In genomic region chr1:56147459-56147858, GRCh38 we compare ENCODE assay signal across 26 cellular contexts.
"Had no signal": no experiment of that assay in that cellular context is flagged by ENCODE, and none has a peak within 500 bp of the region (broad histone marks: within the 10 kb centered on the region; RNA-seq: fewer than 3 reads in every experiment).

No MANE protein-coding gene starts in this region.

- H3K9me3 ChIP-seq: SJCRH30 had no signal

- DNase-seq: activated CD4-positive, alpha-beta T cell treated with anti-CD3 and anti-CD28 coated beads for 1 hour; activated CD4-positive, alpha-beta T cell treated with anti-CD3 and anti-CD28 coated beads for 48 hours; activated CD4-positive, CD25-positive, alpha-beta regulatory T cell; activated CD8-positive, alpha-beta T cell treated with anti-CD3 and anti-CD28 coated beads for 36 hours; activated gamma-delta T cell treated with Interleukin-2 at 50 U/mL for 16 hours; activated naive CD4-positive, alpha-beta T cell treated with anti-CD3 and anti-CD28 coated beads for 36 hours; activated T-cell treated with anti-CD3 and anti-CD28 coated beads, Interleukin-2, amount 50 U/mL, for 1 hour; anterior cingulate cortex; caudate nucleus; MM.1S; MV-4-11; NCI-H1092 treated with DMSO at 0.1 percent for 48 hours; NCI-H146; NCI-H187 treated with DMSO at 0.1 percent for 48 hours; NCI-H2081; NCI-H345; NCI-H524 treated with DMSO at 0.1 percent for 48 hours; SHP77; SJCRH30; T1000; WERI-Rb-1 had no signal

- H3K27ac ChIP-seq: KMS-11, SJCRH30, SK-N-MC, WERI-Rb-1 had no signal

- H3K27ac Mint-ChIP-seq: activated CD8-positive, alpha-beta T cell treated with anti-CD3 and anti-CD28 coated beads for 36 hours; activated naive CD4-positive, alpha-beta T cell treated with anti-CD3 and anti-CD28 coated beads for 36 hours; activated naive CD4-positive, alpha-beta T cell treated with anti-CD3 and anti-CD28 coated beads, Interleukin-2, amount 50 U/mL, for 72 hours; activated T-helper 1 cell treated with anti-CD3 and anti-CD28 coated beads, Interleukin-12 subunit alpha, Interleukin-12 subunit beta, Interleukin-2, Interleukin-4 antibody, amounts not matched to agents 30 ng/mL and 10 ng/mL and 1 ng/mL, durations not matched to agents 14 hours and 24 hours and 36 hours had no signal

- H3K9me3 Mint-ChIP-seq: activated CD8-positive, alpha-beta T cell treated with anti-CD3 and anti-CD28 coated beads for 36 hours; activated naive CD4-positive, alpha-beta T cell treated with anti-CD3 and anti-CD28 coated beads for 36 hours; activated T-helper 1 cell treated with anti-CD3 and anti-CD28 coated beads, Interleukin-12 subunit alpha, Interleukin-12 subunit beta, Interleukin-2, Interleukin-4 antibody, amounts not matched to agents 30 ng/mL and 10 ng/mL and 1 ng/mL, durations not matched to agents 14 hours and 24 hours and 36 hours; brain had no signal

- H3K36me3 Mint-ChIP-seq: activated naive CD4-positive, alpha-beta T cell treated with anti-CD3 and anti-CD28 coated beads, Interleukin-2, amount 50 U/mL, for 72 hours; brain had no signal

- H3K27me3 Mint-ChIP-seq: activated CD8-positive, alpha-beta T cell treated with anti-CD3 and anti-CD28 coated beads for 36 hours; brain had no signal

- H3K4me3 ChIP-seq: SJCRH30, SK-N-MC had no signal

- H3K4me1 Mint-ChIP-seq: brain had no signal

- H3K4me3 Mint-ChIP-seq: activated CD8-positive, alpha-beta T cell treated with anti-CD3 and anti-CD28 coated beads for 36 hours; activated naive CD4-positive, alpha-beta T cell treated with anti-CD3 and anti-CD28 coated beads for 36 hours; activated T-helper 1 cell treated with anti-CD3 and anti-CD28 coated beads, Interleukin-12 subunit alpha, Interleukin-12 subunit beta, Interleukin-2, Interleukin-4 antibody, amounts not matched to agents 30 ng/mL and 10 ng/mL and 1 ng/mL, durations not matched to agents 14 hours and 24 hours and 36 hours; brain had no signal

- H3K4me1 ChIP-seq: SJCRH30 had no signal

- H3K27me3 ChIP-seq: SJCRH30 had no signal

- H3K36me3 ChIP-seq: SJCRH30, WERI-Rb-1 had no signal
